18 cellular contexts compared by ENCODE assay signal in genomic region chr6:151275566-151275965, GRCh38.
"Had no signal": no experiment of that assay in that cellular context is flagged by ENCODE, and none has a peak within 500 bp of the region (broad histone marks: within the 10 kb centered on the region; RNA-seq: fewer than 3 reads in every experiment).

No MANE protein-coding gene starts in this region.

- H3K27me3 ChIP-seq: ascending aorta, hepatocyte, right atrium auricular region had no signal

- H3K27ac Mint-ChIP-seq: activated CD4-positive, alpha-beta T cell treated with anti-CD3 and anti-CD28 coated beads, Interleukin-2, amount 10 ng/mL, durations not matched to agents 24 days and 14 days; stimulated activated memory B cell treated with anti-CD40 and anti-IgM and Interleukin-4, amounts not matched to agents 10 μg/mL and 1 μg/mL and 100 μg/mL, for 72 hours; T-cell had no signal

- H3K79me2 ChIP-seq: hepatocyte had no signal

- H3K9me3 ChIP-seq: ascending aorta, prostate gland, right atrium auricular region had no signal

- H3K4me1 ChIP-seq: ascending aorta, prostate gland, right atrium auricular region had no signal

- H3K27ac ChIP-seq: ascending aorta, hepatocyte, prostate gland, right atrium auricular region, skin epidermis had no signal

- H3K4me3 ChIP-seq: ascending aorta, hepatocyte, prostate gland, right atrium auricular region, skin epidermis had no signal

- H3K4me3 Mint-ChIP-seq: activated CD4-positive, alpha-beta T cell treated with anti-CD3 and anti-CD28 coated beads, Interleukin-2, amount 10 ng/mL, durations not matched to agents 24 days and 14 days; stimulated activated memory B cell treated with anti-CD40 and anti-IgM and Interleukin-4, amounts not matched to agents 10 μg/mL and 1 μg/mL and 100 μg/mL, for 72 hours; T-cell had no signal

- H3K36me3 ChIP-seq: ascending aorta, prostate gland, right atrium auricular region had no signal

- DNase-seq: activated CD4-positive, alpha-beta T cell treated with anti-CD3 and anti-CD28 coated beads, Interleukin-2, amount 10 ng/mL, durations not matched to agents 24 days and 14 days; activated CD4-positive, CD25-positive, alpha-beta regulatory T cell; activated CD8-positive, alpha-beta memory T cell treated with anti-CD3 and anti-CD28 coated beads, Interleukin-2, amount 50 U/mL, for 48 hours; activated effector memory CD4-positive, alpha-beta T cell treated with Interleukin-2 at 50 U/mL for 16 hours; activated naive CD4-positive, alpha-beta T cell treated with anti-CD3 and anti-CD28 coated beads, Interleukin-2, amount 50 U/mL, for 16 hours; activated T-cell treated with anti-CD3 and anti-CD28 coated beads, Interleukin-2, amount 50 U/mL, for 48 hours; dermis blood vessel endothelial cell; effector memory CD4-positive, alpha-beta T cell; left cardiac atrium; mesendoderm; stimulated activated CD4-positive, alpha-beta T cell treated with anti-CD3 and anti-CD28 coated beads, Interleukin-4, amount 100 ng/mL, for 24 hours; T-cell had no signal

- H2AFZ ChIP-seq: hepatocyte had no signal

- ATAC-seq: stimulated activated memory B cell treated with anti-CD40 and anti-IgM and Interleukin-4, amounts not matched to agents 10 μg/mL and 1 μg/mL and 100 μg/mL, for 72 hours; T-cell had no signal

- H3K36me3 Mint-ChIP-seq: stimulated activated memory B cell treated with anti-CD40 and anti-IgM and Interleukin-4, amounts not matched to agents 10 μg/mL and 1 μg/mL and 100 μg/mL, for 72 hours; T-cell had no signal

- H3K9me3 Mint-ChIP-seq: activated CD4-positive, alpha-beta T cell treated with anti-CD3 and anti-CD28 coated beads, Interleukin-2, amount 10 ng/mL, durations not matched to agents 24 days and 14 days; stimulated activated memory B cell treated with anti-CD40 and anti-IgM and Interleukin-4, amounts not matched to agents 10 μg/mL and 1 μg/mL and 100 μg/mL, for 72 hours; T-cell had no signal

- H3K4me1 Mint-ChIP-seq: activated CD4-positive, alpha-beta T cell treated with anti-CD3 and anti-CD28 coated beads, Interleukin-2, amount 10 ng/mL, durations not matched to agents 24 days and 14 days; stimulated activated memory B cell treated with anti-CD40 and anti-IgM and Interleukin-4, amounts not matched to agents 10 μg/mL and 1 μg/mL and 100 μg/mL, for 72 hours; T-cell had no signal

- H3K4me2 ChIP-seq: hepatocyte had no signal
